In genomic region chr1:223652436-223652901, GRCh38 we compare ENCODE assay signal across 1 cellular context.
TF ChIP-seq lines count a peak whose summit lies in the region.

No MANE protein-coding gene starts in this region.

TF ChIP-seq in GM23338, 12 proteins besides CTCF, POLR2A, EP300 and RAD21 (continued from another document):
- TF ChIP-seq ZNF462 (CRISPR knock-in tag; IDR thresholded peaks at IDR 0.05), result no peak
TF ChIP-seq in GM23338: peak in this region for 0.
